ENCODE assay signal across 9 cellular contexts in genomic region chr2:70790079-70790963, GRCh38. TPM values are rescaled to one million over a fixed set of nuclear protein-coding genes. Genes with fewer than 3 reads are reported as not detected.
DNase-seq lines count a peak whose midpoint lies in the region; ATAC-seq and TF ChIP-seq lines count a peak whose summit lies in the region.
"Had no signal": no experiment of that assay in that cellular context is flagged by ENCODE, and none has a peak within 500 bp of the region (broad histone marks: within the 10 kb centered on the region; RNA-seq: fewer than 3 reads in every experiment).

A gene with protein sequence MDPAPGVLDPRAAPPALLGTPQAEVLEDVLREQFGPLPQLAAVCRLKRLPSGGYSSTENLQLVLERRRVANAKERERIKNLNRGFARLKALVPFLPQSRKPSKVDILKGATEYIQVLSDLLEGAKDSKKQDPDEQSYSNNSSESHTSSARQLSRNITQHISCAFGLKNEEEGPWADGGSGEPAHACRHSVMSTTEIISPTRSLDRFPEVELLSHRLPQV (minus strand): TSS chr2:70790643. CDS start chr2:70790638, 5 bp downstream.

- H3K27me3 ChIP-seq in PC-3 (ENCODE audit: low read length) (peaks cover 64% of the 10 kb centered on the region), esophagus squamous epithelium (peaks cover 4 to 94% (median 13%) of the 10 kb centered on the region in 4 donors), gastroesophageal sphincter (peaks cover 88% of the 10 kb centered on the region)
- H3K27me3 ChIP-seq: SJCRH30 had no signal

- no peak for TF ChIP-seq POLR2A in esophagus squamous epithelium (IDR thresholded peaks at IDR 0.05)
- no peak for TF ChIP-seq POLR2A in gastroesophageal sphincter (IDR thresholded peaks at IDR 0.05)

- no peaks in the 10 kb centered on the region for H3K9me3 ChIP-seq in PC-3 (ENCODE audit: low read length)
- no peaks in the 10 kb centered on the region for H3K9me3 ChIP-seq in esophagus squamous epithelium
- no peaks in the 10 kb centered on the region for H3K9me3 ChIP-seq in gastroesophageal sphincter
- H3K9me3 ChIP-seq: SJCRH30 had no signal

- no peaks in the 10 kb centered on the region for H3K9me2 ChIP-seq in PC-3 (replicated peaks; ENCODE audit: low read length)

- no peaks in the 10 kb centered on the region for H3F3A ChIP-seq in PC-3 (ENCODE audit: low read length, unreplicated experiment)

- 6 to 33% methylated on average over 5 to 8 of the region's 78 CpGs for WGBS in esophagus squamous epithelium, 2 donors
- WGBS in gastroesophageal sphincter (ENCODE audit: low coverage in 1 of 2), 2 donors = 7 to 11% methylated on average over 7 to 15 of the region's 78 CpGs

- BruUV-seq in PC-3 (replicated peaks; lab: Mats Ljungman, UMichigan) = no TSS peak

- no peak for TF ChIP-seq EP300 in gastroesophageal sphincter (IDR thresholded peaks at IDR 0.05)

- peak; percentile 17 for DNase-seq in Daoy (ENCODE audit: low read depth)
- DNase-seq in PC-3 = no peak
- DNase-seq in esophagus squamous epithelium (lab: John Stamatoyannopoulos, UW) = no peak
- DNase-seq in omental fat pad (ENCODE audit: low spot score) = no peak
- DNase-seq in HPDE6-E6E7 (ENCODE audit: extremely low spot score) = no peak
- no peak for DNase-seq in NCI-H1436 (lab: John Stamatoyannopoulos, UW)
- DNase-seq in T-helper 9 cell = no peak

- TF ChIP-seq CTCF in PC-3 (conservative IDR thresholded peaks at IDR 0.05; ENCODE audit: low read depth, low read length) (no peak), esophagus squamous epithelium (IDR thresholded peaks at IDR 0.05) (no peak), omental fat pad (IDR thresholded peaks at IDR 0.05) (no peak), gastroesophageal sphincter (IDR thresholded peaks at IDR 0.05) (no peak)

- POLR2A ChIA-PET in PC-3 (lab: Charles Lee; ENCODE audit: unreplicated experiment) = no interaction called here

- ATAC-seq in PC-3 = no peak
- peak; percentile 47 for ATAC-seq in omental fat pad (ENCODE audit: low FRiP score)
- ATAC-seq in gastroesophageal sphincter = no peak

- CTCF ChIA-PET in PC-3 (lab: Charles Lee) = no interaction called here

- peak within 1 kb of the TSS; percentile 29 for H3K4me3 ChIP-seq in PC-3 (ENCODE audit: low read length)
- H3K4me3 ChIP-seq in esophagus squamous epithelium = peak within 1 kb of the TSS in 3 of 4 donors; percentile 13 to 58 (median 34)
- H3K4me3 ChIP-seq in gastroesophageal sphincter = peak within 1 kb of the TSS in 1 of 2 donors; percentile 39
- H3K4me3 ChIP-seq: SJCRH30 had no signal

- intact Hi-C loops in PC-3 (cut with micrococcal nuclease) = no loop called here
- intact Hi-C loops in esophagus squamous epithelium (cut with DNase I) = no loop called here

- H3K9ac ChIP-seq in PC-3 (ENCODE audit: low read length) = no peak within 1 kb of the TSS

- H2AFZ ChIP-seq in PC-3 (ENCODE audit: low read length) = peak within 1 kb of the TSS; percentile 50

- H3K27ac ChIP-seq in PC-3 (ENCODE audit: low read length) (no peak within 1 kb of the TSS), esophagus squamous epithelium (no peak within 1 kb of the TSS), gastroesophageal sphincter (no peak within 1 kb of the TSS)
- H3K27ac ChIP-seq: SJCRH30 had no signal

- H3K36me3 ChIP-seq in PC-3 (ENCODE audit: low read depth, low read length) (no peaks in the 10 kb centered on the region), esophagus squamous epithelium (no peaks in the 10 kb centered on the region), gastroesophageal sphincter (no peaks in the 10 kb centered on the region)
- H3K36me3 ChIP-seq: SJCRH30 had no signal

- peak within 1 kb of the TSS; percentile 64 for H3K4me2 ChIP-seq in PC-3 (ENCODE audit: low read length)

- no peaks in the 10 kb centered on the region for H4K20me1 ChIP-seq in PC-3 (ENCODE audit: low read length)

- H3K4me1 ChIP-seq in PC-3 (ENCODE audit: insufficient read depth, low read length) = no peaks in the 10 kb centered on the region
- peaks cover 8 to 16% (median 10%) of the 10 kb centered on the region in 3 donors for H3K4me1 ChIP-seq in esophagus squamous epithelium
- H3K4me1 ChIP-seq in gastroesophageal sphincter = peaks cover 0 to 15% (median 11%) of the 10 kb centered on the region in 3 donors

- H3K79me2 ChIP-seq in PC-3 (ENCODE audit: low read length) = no peaks in the 10 kb centered on the region

RNA-seq across cellular contexts. Expression of the gene that starts here (rescaled TPM):
- total RNA-seq in Daoy (2014; rRNA removed; shearing (Covaris generic)) = not detected in 2 replicates
- total RNA-seq in PC-3 (2014; rRNA removed) = not detected in 2 replicates
- total RNA-seq in esophagus squamous epithelium = not detected
- not detected for total RNA-seq in omental fat pad
- total RNA-seq in gastroesophageal sphincter = not detected
- total RNA-seq: SJCRH30 had no signal

Comparison
In these comparisons a context has a peak if more than half of its experiments do, and no peak if none do; other contexts are left out.
1. Peak in DNase-seq in Daoy; RNA of the gene not detected or under 1 TPM.
2. Peak in ATAC-seq in omental fat pad; RNA of the gene not detected or under 1 TPM.